ENCODE assay signal across 1 cellular context in genomic region chr2:121372082-121372481, GRCh38.
TF ChIP-seq lines count a peak whose summit lies in the region.

No MANE protein-coding gene starts in this region.

TF ChIP-seq in GM12878, 131 proteins besides CTCF, POLR2A, EP300 and RAD21 (continued from another document):
- TF ChIP-seq ZBTB40 (IDR thresholded peaks at IDR 0.05; ENCODE audit: borderline replicate concordance), result no peak
- TF ChIP-seq ZNF24 (IDR thresholded peaks at IDR 0.05), result no peak
- TF ChIP-seq HCFC1 (IDR thresholded peaks at IDR 0.05; ENCODE audit: low read length), result no peak
- TF ChIP-seq ATF2 (IDR thresholded peaks at IDR 0.05; ENCODE audit: low read length), result no peak
- TF ChIP-seq SKIL (IDR thresholded peaks at IDR 0.05; ENCODE audit: low read depth, poor library complexity, severe bottlenecking), result no peak
- no peak for TF ChIP-seq CBX3 (IDR thresholded peaks at IDR 0.05; ENCODE audit: borderline replicate concordance, low read depth)
- TF ChIP-seq MTA3 (IDR thresholded peaks at IDR 0.05; ENCODE audit: borderline replicate concordance, low read length), result no peak
- TF ChIP-seq BRCA1 (IDR thresholded peaks at IDR 0.05; ENCODE audit: low read depth, low read length), result no peak
